Comparison of ENCODE assay signal across 15 cellular contexts in genomic region chr9:135932656-135933055, GRCh38. TPM values are rescaled to one million over a fixed set of nuclear protein-coding genes. Genes with fewer than 3 reads are reported as not detected.
DNase-seq lines count a peak whose midpoint lies in the region; ATAC-seq and TF ChIP-seq lines count a peak whose summit lies in the region.
"Had no signal": no experiment of that assay in that cellular context is flagged by ENCODE, and none has a peak within 500 bp of the region (broad histone marks: within the 10 kb centered on the region; RNA-seq: fewer than 3 reads in every experiment).

No MANE protein-coding gene starts in this region.

- intact Hi-C loops in psoas muscle (cut with DNase I) = no loop called here

- TF ChIP-seq CTCF in RWPE1 (conservative IDR thresholded peaks at IDR 0.05; ENCODE audit: low read depth) (no peak), psoas muscle (IDR thresholded peaks at IDR 0.05) (no peak)

- POLR2A ChIA-PET in RWPE1 (lab: Yijun Ruan, JAX; ENCODE audit: low non-redundant PET) = no interaction called here

- DNase-seq in RWPE1 (ENCODE audit: low spot score) (no peak), ecto neural progenitor cell (ENCODE audit: low spot score) (peak; percentile 36), psoas muscle (peak in 1 of 2 donors; percentile 39)
- no peak for DNase-seq in stimulated activated CD8-positive, alpha-beta memory T cell treated with anti-CD3 and anti-CD28 coated beads, Interleukin-4, amount 100 ng/mL, for 48 hours
- no peak for DNase-seq in stimulated activated naive CD8-positive, alpha-beta T cell treated with anti-CD3 and anti-CD28 coated beads, Interleukin-15, Interleukin-2, amounts not matched to agents 100 U/mL and 50 U/mL, for 24 hours
- DNase-seq: C1 segment of cervical spinal cord; Caco-2; CD8-positive, alpha-beta T cell; DMS153; DND-41; GM23248; HFFc6 had no signal

- CTCF ChIA-PET in RWPE1 (lab: Yijun Ruan, JAX) = no interaction called here

- 68 to 91% (median 74%) methylated on average over 18 of the region's 18 CpGs for WGBS in psoas muscle, 3 donors

- peak in 3 of 4 donors; percentile 29 to 35 (median 31) for ATAC-seq in psoas muscle
- no peak for ATAC-seq in GM19023 (IDR thresholded peaks at IDR 0.05; ENCODE audit: unreplicated experiment)
- ATAC-seq in stimulated activated naive CD8-positive, alpha-beta T cell treated with anti-CD3 and anti-CD28 coated beads, Interleukin-15, Interleukin-2, amounts not matched to agents 100 U/mL and 50 U/mL, for 24 hours = no peak
- ATAC-seq in HG03565 (IDR thresholded peaks at IDR 0.05; ENCODE audit: unreplicated experiment) = no peak
- ATAC-seq: CD8-positive, alpha-beta T cell had no signal

- peaks cover 3 to 93% of the 10 kb centered on the region in 2 donors for H3K36me3 ChIP-seq in psoas muscle (ENCODE audit: insufficient read depth in 1 of 2, low read depth in 1 of 2)

- peak overlapping the region; percentile 42; the same call in 1 of the 2 replicates for H3K27ac ChIP-seq in RWPE1
- H3K27ac ChIP-seq in psoas muscle = peak overlapping the region; percentile 84
- H3K27ac ChIP-seq: GM23248 had no signal

- H3K9me3 ChIP-seq in psoas muscle = no peaks in the 10 kb centered on the region
- H3K9me3 ChIP-seq: Caco-2, HAP-1 had no signal

- peaks cover 33% of the 10 kb centered on the region for H3K4me1 ChIP-seq in psoas muscle
- H3K4me1 ChIP-seq: Caco-2, HAP-1 had no signal

- H3K27me3 ChIP-seq in psoas muscle (ENCODE audit: insufficient read depth in 3 of 3, low read length in 2 of 3) = no peaks in the 10 kb centered on the region

- no peak overlapping the region for H3K4me3 ChIP-seq in psoas muscle
- H3K4me3 ChIP-seq: GM23248, HAP-1 had no signal

RNA-seq across cellular contexts. Expression of gene CAMSAP1, which starts 25.3 kb away (rescaled TPM):
- 10 to 100 TPM; 38.0 to 48.5 (median 43.4) TPM for total RNA-seq in psoas muscle
- 10 to 100 TPM; 21.3 to 51.5 (median 24.1) TPM for polyA plus RNA-seq in psoas muscle

RNA-seq across cellular contexts. Expression of gene UBAC1, which starts 28.5 kb away (rescaled TPM):
- total RNA-seq in psoas muscle = 100 to 1,000 TPM; 140 to 233 (median 174) TPM
- 100 to 1,000 TPM in 2 of 3 donors, 10 to 100 TPM in 1; 71.1 to 261 (median 154) TPM for polyA plus RNA-seq in psoas muscle

Comparison
In these comparisons a context has a peak if more than half of its experiments do, and no peak if none do; other contexts are left out.
1. ATAC-seq: peak in psoas muscle (3 of 4); none in GM19023 (single experiment), stimulated activated naive CD8-positive, alpha-beta T cell treated with anti-CD3 and anti-CD28 coated beads, Interleukin-15, Interleukin-2, amounts not matched to agents 100 U/mL and 50 U/mL, for 24 hours (single experiment) and HG03565 (single experiment).